Comparison of ENCODE assay signal across 11 cellular contexts in genomic region chr5:146042628-146043279, GRCh38.
DNase-seq lines count a peak whose midpoint lies in the region; ATAC-seq and TF ChIP-seq lines count a peak whose summit lies in the region.
"Had no signal": no experiment of that assay in that cellular context is flagged by ENCODE, and none has a peak within 500 bp of the region (broad histone marks: within the 10 kb centered on the region; RNA-seq: fewer than 3 reads in every experiment).

No MANE protein-coding gene starts in this region.

- H3K27ac ChIP-seq in SK-N-SH (ENCODE audit: low read depth in 2 of 2, low read length in 1 of 2) = no peak overlapping the region
- peak overlapping the region; percentile 19 for H3K27ac ChIP-seq in suprapubic skin
- no peak overlapping the region for H3K27ac ChIP-seq in esophagus muscularis mucosa (replicated peaks in 1 of 4)
- H3K27ac ChIP-seq: upper lobe of left lung had no signal

- H3K36me3 ChIP-seq in SK-N-SH (replicated peaks in 1 of 2; ENCODE audit: control insufficient read depth in 1 of 2, insufficient read depth in 2 of 2, low read length in 1 of 2) = no peaks in the 10 kb centered on the region
- H3K36me3 ChIP-seq in suprapubic skin = no peaks in the 10 kb centered on the region
- no peaks in the 10 kb centered on the region for H3K36me3 ChIP-seq in esophagus muscularis mucosa
- H3K36me3 ChIP-seq: upper lobe of left lung had no signal

- TF ChIP-seq POLR2A in suprapubic skin (IDR thresholded peaks at IDR 0.05) (no peak), esophagus muscularis mucosa (IDR thresholded peaks at IDR 0.05; ENCODE audit: low read depth) (no peak)

- TF ChIP-seq CTCF in SK-N-SH (IDR thresholded peaks at IDR 0.05) = no peak
- TF ChIP-seq CTCF in suprapubic skin (IDR thresholded peaks at IDR 0.05) = no peak
- no peak for TF ChIP-seq CTCF in esophagus muscularis mucosa (IDR thresholded peaks at IDR 0.05)

- no peak overlapping the region for H3K9ac ChIP-seq in SK-N-SH

- TF ChIP-seq RAD21 in SK-N-SH (IDR thresholded peaks at IDR 0.05; ENCODE audit: low read length) = no peak

- intact Hi-C loops in esophagus muscularis mucosa (cut with DNase I) = loop anchor here (10.0 kb wide), 1 partner anchor 218 kb away; no protein-coding TSS in a partner anchor

- 77% methylated on average over 4 of the region's 5 CpGs for WGBS in SK-N-SH (ENCODE audit: low lambda C conversion rate)
- WGBS in suprapubic skin = 54% methylated on average over 5 of the region's 5 CpGs
- WGBS in esophagus muscularis mucosa = 61% methylated on average over 5 of the region's 5 CpGs

- no peaks in the 10 kb centered on the region for H3K27me3 ChIP-seq in SK-N-SH (ENCODE audit: insufficient read depth)
- no peaks in the 10 kb centered on the region for H3K27me3 ChIP-seq in suprapubic skin
- no peaks in the 10 kb centered on the region for H3K27me3 ChIP-seq in esophagus muscularis mucosa
- H3K27me3 ChIP-seq: upper lobe of left lung had no signal

- H3K9me3 Mint-ChIP-seq in activated naive CD8-positive, alpha-beta T cell treated with anti-CD3 and anti-CD28 coated beads, Interleukin-2, amount 50 U/mL, for 24 hours = peaks cover 3% of the 10 kb centered on the region
- H3K9me3 Mint-ChIP-seq in activated naive CD8-positive, alpha-beta T cell treated with anti-CD3 and anti-CD28 coated beads for 36 hours = no peaks in the 10 kb centered on the region
- H3K9me3 Mint-ChIP-seq: activated T-helper 1 cell treated with anti-CD3 and anti-CD28 coated beads, Interleukin-12 subunit alpha, Interleukin-12 subunit beta, Interleukin-2, Interleukin-4 antibody, amounts not matched to agents 30 ng/mL and 10 ng/mL and 1 ng/mL, durations not matched to agents 14 hours and 24 hours and 36 hours; dendritic cell treated with granulocyte-macrophage colony-stimulating factor and Interleukin-4, amounts not matched to agents 40 ng/mL and 50 ng/mL, for 4 days had no signal

- H4K20me1 ChIP-seq in SK-N-SH (ENCODE audit: insufficient read depth) = no peaks in the 10 kb centered on the region

- H3K4me3 ChIP-seq in SK-N-SH (ENCODE audit: low read depth in 2 of 2, low read length in 1 of 2) (no peak overlapping the region), suprapubic skin (no peak overlapping the region), esophagus muscularis mucosa (no peak overlapping the region)
- H3K4me3 ChIP-seq: upper lobe of left lung had no signal

- POLR2A ChIA-PET in SK-N-SH (lab: Yijun Ruan, JAX) = no interaction called here

- H3K27ac Mint-ChIP-seq in activated naive CD8-positive, alpha-beta T cell treated with anti-CD3 and anti-CD28 coated beads, Interleukin-2, amount 50 U/mL, for 24 hours = no peak overlapping the region
- no peak overlapping the region for H3K27ac Mint-ChIP-seq in activated naive CD8-positive, alpha-beta T cell treated with anti-CD3 and anti-CD28 coated beads for 36 hours
- H3K27ac Mint-ChIP-seq: activated T-helper 1 cell treated with anti-CD3 and anti-CD28 coated beads, Interleukin-12 subunit alpha, Interleukin-12 subunit beta, Interleukin-2, Interleukin-4 antibody, amounts not matched to agents 30 ng/mL and 10 ng/mL and 1 ng/mL, durations not matched to agents 14 hours and 24 hours and 36 hours; dendritic cell treated with granulocyte-macrophage colony-stimulating factor and Interleukin-4, amounts not matched to agents 40 ng/mL and 50 ng/mL, for 4 days had no signal

- no peaks in the 10 kb centered on the region for H3K9me2 ChIP-seq in SK-N-SH

- H3K4me2 ChIP-seq in SK-N-SH = no peak overlapping the region

- H3K4me1 ChIP-seq in SK-N-SH (ENCODE audit: control insufficient read depth in 1 of 2, insufficient read depth in 2 of 2, low read depth in 1 of 2, low read length in 1 of 2) (peaks cover 0 to 7% of the 10 kb centered on the region in 2 experiments; a peak in 2 of 4 replicates), suprapubic skin (peaks cover 36% of the 10 kb centered on the region), esophagus muscularis mucosa (peaks cover 0 to 6% (median 0%) of the 10 kb centered on the region in 4 donors)
- H3K4me1 ChIP-seq: upper lobe of left lung had no signal

- no peak for DNase-seq in activated naive CD8-positive, alpha-beta T cell treated with anti-CD3 and anti-CD28 coated beads, Interleukin-2, amount 50 U/mL, for 24 hours
- DNase-seq in activated naive CD8-positive, alpha-beta T cell treated with anti-CD3 and anti-CD28 coated beads for 36 hours = no peak
- DNase-seq in SK-N-SH = no peak
- DNase-seq in fibroblast of peridontal ligament (ENCODE audit: extremely low read depth) = peak; percentile 49
- DNase-seq in suprapubic skin (ENCODE audit: low spot score in 2 of 2) = no peak
- DNase-seq in esophagus muscularis mucosa (ENCODE audit: extremely low spot score) = no peak
- DNase-seq in T-helper 1 cell = no peak
- DNase-seq: upper lobe of left lung had no signal

- CTCF ChIA-PET in SK-N-SH (lab: Yijun Ruan, JAX) = interaction anchor here (1.6 kb wide), 1 partner anchor 28 kb away, joined by 3 read pairs; no protein-coding TSS in a partner anchor

- no peaks in the 10 kb centered on the region for H3K4me1 Mint-ChIP-seq in activated naive CD8-positive, alpha-beta T cell treated with anti-CD3 and anti-CD28 coated beads, Interleukin-2, amount 50 U/mL, for 24 hours
- H3K4me1 Mint-ChIP-seq in activated naive CD8-positive, alpha-beta T cell treated with anti-CD3 and anti-CD28 coated beads for 36 hours = no peaks in the 10 kb centered on the region

- H3K4me3 Mint-ChIP-seq in activated naive CD8-positive, alpha-beta T cell treated with anti-CD3 and anti-CD28 coated beads, Interleukin-2, amount 50 U/mL, for 24 hours = no peak overlapping the region
- no peak overlapping the region for H3K4me3 Mint-ChIP-seq in activated naive CD8-positive, alpha-beta T cell treated with anti-CD3 and anti-CD28 coated beads for 36 hours
- H3K4me3 Mint-ChIP-seq: activated T-helper 1 cell treated with anti-CD3 and anti-CD28 coated beads, Interleukin-12 subunit alpha, Interleukin-12 subunit beta, Interleukin-2, Interleukin-4 antibody, amounts not matched to agents 30 ng/mL and 10 ng/mL and 1 ng/mL, durations not matched to agents 14 hours and 24 hours and 36 hours; dendritic cell treated with granulocyte-macrophage colony-stimulating factor and Interleukin-4, amounts not matched to agents 40 ng/mL and 50 ng/mL, for 4 days had no signal

- peak; percentile 24 for ATAC-seq in activated naive CD8-positive, alpha-beta T cell treated with anti-CD3 and anti-CD28 coated beads, Interleukin-2, amount 50 U/mL, for 24 hours
- ATAC-seq in HG02623 (IDR thresholded peaks at IDR 0.05; ENCODE audit: unreplicated experiment) = no peak

- no peaks in the 10 kb centered on the region for H3K79me2 ChIP-seq in SK-N-SH (ENCODE audit: insufficient read depth)

- H3K36me3 Mint-ChIP-seq in activated naive CD8-positive, alpha-beta T cell treated with anti-CD3 and anti-CD28 coated beads, Interleukin-2, amount 50 U/mL, for 24 hours (ENCODE audit: low read depth) = no peaks in the 10 kb centered on the region
- H3K36me3 Mint-ChIP-seq in activated naive CD8-positive, alpha-beta T cell treated with anti-CD3 and anti-CD28 coated beads for 36 hours = no peaks in the 10 kb centered on the region

- no peak overlapping the region for H2AFZ ChIP-seq in SK-N-SH (ENCODE audit: low read depth)

- no peak for TF ChIP-seq EP300 in SK-N-SH (IDR thresholded peaks at IDR 0.05; ENCODE audit: borderline replicate concordance in 1 of 2, low read depth in 1 of 2, low read length in 1 of 2)
- TF ChIP-seq EP300 in suprapubic skin (IDR thresholded peaks at IDR 0.05) = no peak
- TF ChIP-seq EP300 in esophagus muscularis mucosa (IDR thresholded peaks at IDR 0.05) = no peak

- peaks cover 1% of the 10 kb centered on the region for H3K27me3 Mint-ChIP-seq in activated naive CD8-positive, alpha-beta T cell treated with anti-CD3 and anti-CD28 coated beads, Interleukin-2, amount 50 U/mL, for 24 hours
- no peaks in the 10 kb centered on the region for H3K27me3 Mint-ChIP-seq in activated naive CD8-positive, alpha-beta T cell treated with anti-CD3 and anti-CD28 coated beads for 36 hours
- H3K27me3 Mint-ChIP-seq: dendritic cell treated with granulocyte-macrophage colony-stimulating factor and Interleukin-4, amounts not matched to agents 40 ng/mL and 50 ng/mL, for 4 days had no signal

- H3K9me3 ChIP-seq in SK-N-SH (no peaks in the 10 kb centered on the region), suprapubic skin (no peaks in the 10 kb centered on the region), esophagus muscularis mucosa (no peaks in the 10 kb centered on the region)
- H3K9me3 ChIP-seq: upper lobe of left lung had no signal

- H3F3A ChIP-seq in SK-N-SH (replicated peaks; ENCODE audit: insufficient read depth) = no peaks in the 10 kb centered on the region

TF ChIP-seq in SK-N-SH, 30 proteins besides CTCF, POLR2A, EP300 and RAD21:
- 0 out of 2 replicates have a peak, but pooled peaks have one; percentile 10 for TF ChIP-seq TEAD4 (IDR thresholded peaks at IDR 0.05; ENCODE audit: borderline replicate concordance, insufficient read depth)
- TF ChIP-seq GATA2 (CRISPR knock-in tag; IDR thresholded peaks at IDR 0.05) = no peak
- peak; percentile 46 for TF ChIP-seq TCF12 (IDR thresholded peaks at IDR 0.05)
- peak; percentile 44; the same call in 1 of the 2 replicates for TF ChIP-seq FOSL2 (IDR thresholded peaks at IDR 0.05; ENCODE audit: borderline replicate concordance, low read depth)
